22 cellular contexts compared by ENCODE assay signal in the genomic region with DNA sequence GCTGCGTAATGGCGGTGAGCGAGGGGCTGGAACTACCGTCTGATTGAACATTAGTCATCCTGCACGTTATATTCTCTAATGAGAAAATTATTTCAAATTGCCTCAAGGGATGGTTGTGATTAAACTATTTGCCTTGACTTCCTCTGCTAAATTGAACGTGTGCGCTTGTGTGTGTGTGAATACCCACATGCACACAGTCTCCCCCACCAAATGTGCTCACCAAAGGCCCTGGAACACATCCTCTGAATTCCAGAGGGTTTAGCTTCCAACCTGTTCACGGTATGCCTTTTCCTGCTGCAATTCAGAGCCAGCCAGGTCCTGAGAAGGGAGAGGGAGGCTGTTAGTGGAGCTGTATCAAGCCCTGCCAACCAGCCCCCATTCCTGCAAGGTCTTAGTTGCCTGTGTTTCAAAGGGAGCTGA.
DNase-seq lines count a peak whose midpoint lies in the region; ATAC-seq and TF ChIP-seq lines count a peak whose summit lies in the region.
"Had no signal": no experiment of that assay in that cellular context is flagged by ENCODE, and none has a peak within 500 bp of the region (broad histone marks: within the 10 kb centered on the region; RNA-seq: fewer than 3 reads in every experiment).

No MANE protein-coding gene starts in this region.

- H4K20me1 ChIP-seq in GM23248 (ENCODE audit: insufficient read depth) (no peaks in the 10 kb centered on the region), neural progenitor cell (ENCODE audit: low read depth) (no peaks in the 10 kb centered on the region), hepatocyte (ENCODE audit: insufficient read depth, poor library complexity, severe bottlenecking) (no peaks in the 10 kb centered on the region)

- H3K4me2 ChIP-seq in GM23248 (ENCODE audit: unreplicated experiment): peak overlapping the region; percentile 1
- H3K4me2 ChIP-seq in neural progenitor cell: peak overlapping the region; percentile 33
- H3K4me2 ChIP-seq in hepatocyte: no peak overlapping the region

- H3K36me3 Mint-ChIP-seq in neural progenitor cell: no peaks in the 10 kb centered on the region
- H3K36me3 Mint-ChIP-seq: CD8-positive, alpha-beta memory T cell had no signal

- H3K9ac ChIP-seq in GM23248 (no peak overlapping the region), neural progenitor cell (no peak overlapping the region)

- H3K9me2 ChIP-seq in GM23248 (ENCODE audit: insufficient read depth) (no peaks in the 10 kb centered on the region), hepatocyte (replicated peaks; ENCODE audit: insufficient read depth) (no peaks in the 10 kb centered on the region)

- H2AFZ ChIP-seq in GM23248 (peak overlapping the region; percentile 30; the same call in 1 of the 2 replicates), neural progenitor cell (replicated peaks) (peak overlapping the region; percentile 58), hepatocyte (no peak overlapping the region)

- H3K27ac ChIP-seq in GM23248: no peak overlapping the region
- H3K27ac ChIP-seq in ectodermal cell (ENCODE audit: insufficient read depth, low read depth, low read length, poor library complexity, severe bottlenecking): peak overlapping the region; percentile 9
- peak overlapping the region; percentile 6 for H3K27ac ChIP-seq in neural progenitor cell
- no peak overlapping the region for H3K27ac ChIP-seq in sigmoid colon
- H3K27ac ChIP-seq in hepatocyte: no peak overlapping the region
- H3K27ac ChIP-seq: colonic mucosa, HL-60, prostate gland, transverse colon had no signal

- 48 to 51% methylated on average over 8 of the region's 8 CpGs for WGBS in GM23248 (ENCODE audit: low coverage in 1 of 2, low lambda C conversion rate in 2 of 2, missing lambda C conversion rate in 2 of 2), 2 experiments
- 81 to 82% methylated on average over 8 of the region's 8 CpGs for WGBS in ectodermal cell, 2 experiments
- 80 to 82% methylated on average over 8 of the region's 8 CpGs for WGBS in sigmoid colon, 2 donors
- WGBS in hepatocyte (ENCODE audit: low lambda C conversion rate, missing lambda C conversion rate): 64% methylated on average over 8 of the region's 8 CpGs

- in situ Hi-C loops in GM23248 (cut with MboI): loop anchor here (25.0 kb wide), 2 partner anchors 1226 to 1426 kb away; no protein-coding TSS in a partner anchor

- H3K9me3 ChIP-seq in GM23248 (ENCODE audit: low read depth): no peaks in the 10 kb centered on the region
- H3K9me3 ChIP-seq in ectodermal cell (ENCODE audit: control insufficient read depth, low read length): no peaks in the 10 kb centered on the region
- H3K9me3 ChIP-seq in neural progenitor cell (ENCODE audit: low read depth): no peaks in the 10 kb centered on the region
- H3K9me3 ChIP-seq in sigmoid colon: no peaks in the 10 kb centered on the region
- no peaks in the 10 kb centered on the region for H3K9me3 ChIP-seq in hepatocyte (ENCODE audit: low read depth)
- H3K9me3 ChIP-seq: colonic mucosa, HAP-1, prostate gland, transverse colon had no signal

- no peak overlapping the region for H3K4me3 Mint-ChIP-seq in neural progenitor cell
- H3K4me3 Mint-ChIP-seq: activated CD4-positive, alpha-beta memory T cell treated with anti-CD3 and anti-CD28 coated beads, Interleukin-2, amount 10 ng/mL, durations not matched to agents 7 days and 5 days; activated naive CD8-positive, alpha-beta T cell treated with anti-CD3 and anti-CD28 coated beads, Interleukin-2, amount 50 U/mL, for 24 hours; CD8-positive, alpha-beta memory T cell had no signal

- no peaks in the 10 kb centered on the region for H3K36me3 ChIP-seq in GM23248 (ENCODE audit: low read depth)
- H3K36me3 ChIP-seq in ectodermal cell (ENCODE audit: control insufficient read depth, insufficient read depth, low read length): no peaks in the 10 kb centered on the region
- H3K36me3 ChIP-seq in neural progenitor cell: no peaks in the 10 kb centered on the region
- no peaks in the 10 kb centered on the region for H3K36me3 ChIP-seq in sigmoid colon
- H3K36me3 ChIP-seq in hepatocyte (replicated peaks; ENCODE audit: insufficient read depth, low read depth): no peaks in the 10 kb centered on the region
- H3K36me3 ChIP-seq: colonic mucosa, HAP-1, prostate gland, transverse colon had no signal

- no peak for TF ChIP-seq POLR2A in sigmoid colon (IDR thresholded peaks at IDR 0.05)

- peaks cover 21% of the 10 kb centered on the region for H3K4me1 Mint-ChIP-seq in neural progenitor cell
- H3K4me1 Mint-ChIP-seq: activated CD4-positive, alpha-beta memory T cell treated with anti-CD3 and anti-CD28 coated beads, Interleukin-2, amount 10 ng/mL, durations not matched to agents 7 days and 5 days; activated naive CD8-positive, alpha-beta T cell treated with anti-CD3 and anti-CD28 coated beads, Interleukin-2, amount 50 U/mL, for 24 hours; CD8-positive, alpha-beta memory T cell had no signal

- H3K4me1 ChIP-seq in GM23248 (ENCODE audit: insufficient read depth) (peaks cover 28% of the 10 kb centered on the region), ectodermal cell (ENCODE audit: control insufficient read depth, insufficient read depth, low read length) (peaks cover 13% of the 10 kb centered on the region), neural progenitor cell (peaks cover 24% of the 10 kb centered on the region), sigmoid colon (peaks cover 0 to 14% (median 13%) of the 10 kb centered on the region in 4 donors), hepatocyte (ENCODE audit: insufficient read depth) (peaks cover 4% of the 10 kb centered on the region)
- H3K4me1 ChIP-seq: colonic mucosa, HAP-1 had no signal

- intact Hi-C loops in sigmoid colon (cut with DNase I): no loop called here

- peak overlapping the region; percentile 57 for H3K27ac Mint-ChIP-seq in neural progenitor cell
- H3K27ac Mint-ChIP-seq: activated CD4-positive, alpha-beta memory T cell treated with anti-CD3 and anti-CD28 coated beads, Interleukin-2, amount 10 ng/mL, durations not matched to agents 7 days and 5 days; activated naive CD8-positive, alpha-beta T cell treated with anti-CD3 and anti-CD28 coated beads, Interleukin-2, amount 50 U/mL, for 24 hours; activated T-helper 2 cell treated with anti-CD3 and anti-CD28 coated beads, Interferon-gamma antibody, Interleukin-2, Interleukin-4, amounts not matched to agents 10 μg/mL and 5 μg/mL and 100 μg/mL, durations not matched to agents 14 hours and 24 hours and 36 hours; CD8-positive, alpha-beta memory T cell had no signal

- peaks cover 17% of the 10 kb centered on the region for H3F3A ChIP-seq in GM23248 (ENCODE audit: insufficient read depth)
- H3F3A ChIP-seq in neural progenitor cell (ENCODE audit: low read depth): peaks cover 10% of the 10 kb centered on the region

- DNase-seq in GM23248: peak; percentile 35
- peak; percentile 61 for DNase-seq in RPMI7951 (ENCODE audit: low read depth)
- peak; percentile 57 for DNase-seq in neural progenitor cell (ENCODE audit: low spot score)
- no peak for DNase-seq in sigmoid colon
- DNase-seq in hepatocyte (ENCODE audit: low spot score): no peak
- DNase-seq: activated CD4-positive, alpha-beta memory T cell treated with anti-CD3 and anti-CD28 coated beads, Interleukin-2, amount 10 ng/mL, durations not matched to agents 7 days and 5 days; activated naive CD8-positive, alpha-beta T cell treated with anti-CD3 and anti-CD28 coated beads, Interleukin-2, amount 50 U/mL, for 24 hours; CD8-positive, alpha-beta memory T cell; colonic mucosa; DMS153; glutamatergic neuron; mesenchymal stem cell; NCI-H1092; NCI-H187; stimulated activated CD8-positive, alpha-beta memory T cell treated with anti-CD3 and anti-CD28 coated beads, Interleukin-4, amount 100 ng/mL, for 48 hours; transverse colon had no signal

- H3K4me3 ChIP-seq in GM23248 (no peak overlapping the region), ectodermal cell (ENCODE audit: insufficient read depth, low read depth, low read length) (no peak overlapping the region), neural progenitor cell (no peak overlapping the region), sigmoid colon (no peak overlapping the region), hepatocyte (no peak overlapping the region)
- H3K4me3 ChIP-seq: colonic mucosa, HAP-1, prostate gland, transverse colon had no signal

- H3K79me2 ChIP-seq in GM23248 (ENCODE audit: insufficient read depth) (no peaks in the 10 kb centered on the region), neural progenitor cell (ENCODE audit: low read depth) (no peaks in the 10 kb centered on the region), hepatocyte (no peaks in the 10 kb centered on the region)

- no peak for ATAC-seq in HG03045 (IDR thresholded peaks at IDR 0.05; ENCODE audit: unreplicated experiment)
- ATAC-seq: activated naive CD8-positive, alpha-beta T cell treated with anti-CD3 and anti-CD28 coated beads, Interleukin-2, amount 50 U/mL, for 24 hours had no signal

- TF ChIP-seq CTCF in neural progenitor cell (IDR thresholded peaks at IDR 0.05): no peak
- TF ChIP-seq CTCF in sigmoid colon (IDR thresholded peaks at IDR 0.05): no peak
- TF ChIP-seq CTCF in hepatocyte (IDR thresholded peaks at IDR 0.05; ENCODE audit: poor library complexity): no peak

- TF ChIP-seq EP300 in sigmoid colon (IDR thresholded peaks at IDR 0.05): no peak

- peaks cover 2% of the 10 kb centered on the region for H3K27me3 Mint-ChIP-seq in neural progenitor cell (ENCODE audit: insufficient read depth, low read depth)

- H3K9me3 Mint-ChIP-seq in neural progenitor cell: no peaks in the 10 kb centered on the region
- H3K9me3 Mint-ChIP-seq: activated CD4-positive, alpha-beta memory T cell treated with anti-CD3 and anti-CD28 coated beads, Interleukin-2, amount 10 ng/mL, durations not matched to agents 7 days and 5 days; activated naive CD8-positive, alpha-beta T cell treated with anti-CD3 and anti-CD28 coated beads, Interleukin-2, amount 50 U/mL, for 24 hours; activated T-helper 2 cell treated with anti-CD3 and anti-CD28 coated beads, Interferon-gamma antibody, Interleukin-2, Interleukin-4, amounts not matched to agents 10 μg/mL and 5 μg/mL and 100 μg/mL, durations not matched to agents 14 hours and 24 hours and 36 hours; CD8-positive, alpha-beta memory T cell had no signal

- H3K27me3 ChIP-seq in GM23248 (replicated peaks; ENCODE audit: insufficient read depth) (no peaks in the 10 kb centered on the region), ectodermal cell (ENCODE audit: control insufficient read depth, insufficient read depth, low read length, poor library complexity, severe bottlenecking) (no peaks in the 10 kb centered on the region), neural progenitor cell (no peaks in the 10 kb centered on the region), sigmoid colon (no peaks in the 10 kb centered on the region), hepatocyte (peaks cover 6% of the 10 kb centered on the region)
- H3K27me3 ChIP-seq: colonic mucosa, transverse colon had no signal

Comparison
In these comparisons a context has a peak if more than half of its experiments do, and no peak if none do; other contexts are left out.
1. DNase-seq: peak in GM23248 (single experiment), RPMI7951 (single experiment) and neural progenitor cell (single experiment); none in sigmoid colon (single experiment) and hepatocyte (single experiment).
2. H3K27ac ChIP-seq: peak in ectodermal cell (single experiment) and neural progenitor cell (single experiment); none in GM23248 (single experiment), sigmoid colon (0 of 4) and hepatocyte (single experiment).